10 cellular contexts compared by ENCODE assay signal in the genomic region with DNA sequence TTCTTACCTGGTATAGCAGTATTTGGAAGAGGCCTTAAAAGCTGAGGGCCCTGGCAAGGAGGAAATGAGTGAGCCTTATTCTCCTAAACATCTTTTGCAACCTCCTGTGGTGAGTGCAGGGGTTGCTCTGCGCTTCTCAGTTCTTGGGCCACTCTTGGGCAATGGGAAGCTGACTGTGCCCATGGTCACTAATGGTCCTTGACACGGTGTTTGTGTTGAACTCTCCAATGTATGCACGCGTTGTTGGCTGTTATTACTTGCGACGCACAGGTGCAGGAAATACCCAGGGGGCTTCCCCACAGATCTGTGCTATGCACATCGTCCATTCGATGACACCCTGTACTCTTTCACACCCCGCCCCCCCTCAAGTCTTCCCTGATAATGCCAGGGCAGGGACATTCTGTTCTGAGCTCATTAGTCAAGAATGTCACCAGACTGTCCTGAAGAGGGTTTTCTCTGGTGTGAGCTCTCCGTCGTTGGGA.
DNase-seq lines count a peak whose midpoint lies in the region; ATAC-seq and TF ChIP-seq lines count a peak whose summit lies in the region.
"Had no signal": no experiment of that assay in that cellular context is flagged by ENCODE, and none has a peak within 500 bp of the region (broad histone marks: within the 10 kb centered on the region; RNA-seq: fewer than 3 reads in every experiment).

No MANE protein-coding gene starts in this region.

- DNase-seq in GM13977 (ENCODE audit: low spot score) (peak; percentile 19), kidney tubule cell (ENCODE audit: low spot score) (peak; percentile 77), retina (no peak), immature natural killer cell (no peak), SK-N-SH (no peak), epidermal melanocyte (ENCODE audit: insufficient read length, low spot score) (no peak)
- DNase-seq: NCI-H1105 treated with DMSO at 0.1 percent for 48 hours had no signal

- H3K27me3 ChIP-seq in SK-N-SH (ENCODE audit: insufficient read depth), result no peaks in the 10 kb centered on the region

- H3K36me3 Mint-ChIP-seq in immature natural killer cell, result no peaks in the 10 kb centered on the region

- H3K9me2 ChIP-seq in SK-N-SH, result no peaks in the 10 kb centered on the region

- CTCF ChIA-PET in SK-N-SH (lab: Yijun Ruan, JAX), result no interaction called here

- H3K4me3 Mint-ChIP-seq in immature natural killer cell, result no peak overlapping the region

- no peaks in the 10 kb centered on the region for H3F3A ChIP-seq in SK-N-SH (replicated peaks; ENCODE audit: insufficient read depth)

- H3K9ac ChIP-seq in SK-N-SH, result no peak overlapping the region

- POLR2A ChIA-PET in SK-N-SH (lab: Yijun Ruan, JAX), result no interaction called here

- H3K36me3 ChIP-seq in SK-N-SH (replicated peaks in 1 of 2; ENCODE audit: control insufficient read depth in 1 of 2, insufficient read depth in 2 of 2, low read length in 1 of 2), result no peaks in the 10 kb centered on the region

- H3K9me3 ChIP-seq in SK-N-SH, result no peaks in the 10 kb centered on the region

- no peaks in the 10 kb centered on the region for H4K20me1 ChIP-seq in SK-N-SH (ENCODE audit: insufficient read depth)

- no peaks in the 10 kb centered on the region for H3K4me1 Mint-ChIP-seq in immature natural killer cell

- H3K27ac Mint-ChIP-seq in immature natural killer cell, result no peak overlapping the region

- H3K27ac ChIP-seq in SK-N-SH (ENCODE audit: low read depth in 2 of 2, low read length in 1 of 2), result no peak overlapping the region

- in situ Hi-C loops in GM13977 (cut with MboI; ENCODE audit: low pct_unique_long_range_greater_than_20kb, low sequenced_read_pairs, unreplicated experiment), result no loop called here

- TF ChIP-seq CTCF in GM13977 (IDR thresholded peaks at IDR 0.05; ENCODE audit: extremely low read depth, insufficient read depth, missing control alignments) (peak; percentile 52), SK-N-SH (IDR thresholded peaks at IDR 0.05) (no peak)

- no peak overlapping the region for H3K4me2 ChIP-seq in SK-N-SH

- TF ChIP-seq RAD21 in SK-N-SH (IDR thresholded peaks at IDR 0.05; ENCODE audit: low read length), result no peak

- no peak overlapping the region for H2AFZ ChIP-seq in SK-N-SH (ENCODE audit: low read depth)

- H3K9me3 Mint-ChIP-seq in immature natural killer cell, result peaks cover 0 to 5% (median 0%) of the 10 kb centered on the region in 6 donors

- peaks cover 0 to 8% (median 1%) of the 10 kb centered on the region in 3 donors for H3K27me3 Mint-ChIP-seq in immature natural killer cell (ENCODE audit: low read depth in 3 of 3)

- no peaks in the 10 kb centered on the region for H3K4me1 ChIP-seq in SK-N-SH (ENCODE audit: control insufficient read depth in 1 of 2, insufficient read depth in 2 of 2, low read depth in 1 of 2, low read length in 1 of 2)

- TF ChIP-seq EP300 in SK-N-SH (IDR thresholded peaks at IDR 0.05; ENCODE audit: borderline replicate concordance in 1 of 2, low read depth in 1 of 2, low read length in 1 of 2), result no peak

- ATAC-seq in GM21447 (IDR thresholded peaks at IDR 0.05; ENCODE audit: unreplicated experiment) (peak; percentile 65), HG03439 (IDR thresholded peaks at IDR 0.05; ENCODE audit: unreplicated experiment) (peak; percentile 75)
- ATAC-seq: activated CD4-positive, CD25-positive, alpha-beta regulatory T cell treated with anti-CD3 and anti-CD28 coated beads, Interleukin-2, amount 50 U/mL, for 24 hours had no signal

- WGBS in SK-N-SH (ENCODE audit: low lambda C conversion rate), result 69% methylated on average over 11 of the region's 11 CpGs

- H3K4me3 ChIP-seq in SK-N-SH (ENCODE audit: low read depth in 2 of 2, low read length in 1 of 2), result no peak overlapping the region

- no peaks in the 10 kb centered on the region for H3K79me2 ChIP-seq in SK-N-SH (ENCODE audit: insufficient read depth)

TF ChIP-seq in SK-N-SH, 30 proteins besides CTCF, POLR2A, EP300 and RAD21:
- TF ChIP-seq SMC3 (IDR thresholded peaks at IDR 0.05; ENCODE audit: low read depth, low read length), result no peak
- TF ChIP-seq TEAD4 (IDR thresholded peaks at IDR 0.05; ENCODE audit: borderline replicate concordance, insufficient read depth), result no peak
- no peak for TF ChIP-seq RCOR1 (IDR thresholded peaks at IDR 0.05; ENCODE audit: low read length)
- TF ChIP-seq, protein P1, sequence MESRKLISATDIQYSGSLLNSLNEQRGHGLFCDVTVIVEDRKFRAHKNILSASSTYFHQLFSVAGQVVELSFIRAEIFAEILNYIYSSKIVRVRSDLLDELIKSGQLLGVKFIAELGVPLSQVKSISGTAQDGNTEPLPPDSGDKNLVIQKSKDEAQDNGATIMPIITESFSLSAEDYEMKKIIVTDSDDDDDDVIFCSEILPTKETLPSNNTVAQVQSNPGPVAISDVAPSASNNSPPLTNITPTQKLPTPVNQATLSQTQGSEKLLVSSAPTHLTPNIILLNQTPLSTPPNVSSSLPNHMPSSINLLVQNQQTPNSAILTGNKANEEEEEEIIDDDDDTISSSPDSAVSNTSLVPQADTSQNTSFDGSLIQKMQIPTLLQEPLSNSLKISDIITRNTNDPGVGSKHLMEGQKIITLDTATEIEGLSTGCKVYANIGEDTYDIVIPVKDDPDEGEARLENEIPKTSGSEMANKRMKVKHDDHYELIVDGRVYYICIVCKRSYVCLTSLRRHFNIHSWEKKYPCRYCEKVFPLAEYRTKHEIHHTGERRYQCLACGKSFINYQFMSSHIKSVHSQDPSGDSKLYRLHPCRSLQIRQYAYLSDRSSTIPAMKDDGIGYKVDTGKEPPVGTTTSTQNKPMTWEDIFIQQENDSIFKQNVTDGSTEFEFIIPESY (IDR thresholded peaks at IDR 0.05; ENCODE audit: borderline replicate concordance, low read depth), result no peak
- TF ChIP-seq RFX5 (IDR thresholded peaks at IDR 0.05; ENCODE audit: low read length), result no peak
- TF ChIP-seq SIN3A (IDR thresholded peaks at IDR 0.05; ENCODE audit: borderline replicate concordance, low read depth, low read length), result no peak
- no peak for TF ChIP-seq MEF2A (IDR thresholded peaks at IDR 0.05; ENCODE audit: borderline replicate concordance, low read depth)
- no peak for TF ChIP-seq POLR2AphosphoS5 (IDR thresholded peaks at IDR 0.05; ENCODE audit: low read depth, low read length)
- TF ChIP-seq FOXM1 (IDR thresholded peaks at IDR 0.05; ENCODE audit: low read depth), result no peak
- TF ChIP-seq, protein P2, sequence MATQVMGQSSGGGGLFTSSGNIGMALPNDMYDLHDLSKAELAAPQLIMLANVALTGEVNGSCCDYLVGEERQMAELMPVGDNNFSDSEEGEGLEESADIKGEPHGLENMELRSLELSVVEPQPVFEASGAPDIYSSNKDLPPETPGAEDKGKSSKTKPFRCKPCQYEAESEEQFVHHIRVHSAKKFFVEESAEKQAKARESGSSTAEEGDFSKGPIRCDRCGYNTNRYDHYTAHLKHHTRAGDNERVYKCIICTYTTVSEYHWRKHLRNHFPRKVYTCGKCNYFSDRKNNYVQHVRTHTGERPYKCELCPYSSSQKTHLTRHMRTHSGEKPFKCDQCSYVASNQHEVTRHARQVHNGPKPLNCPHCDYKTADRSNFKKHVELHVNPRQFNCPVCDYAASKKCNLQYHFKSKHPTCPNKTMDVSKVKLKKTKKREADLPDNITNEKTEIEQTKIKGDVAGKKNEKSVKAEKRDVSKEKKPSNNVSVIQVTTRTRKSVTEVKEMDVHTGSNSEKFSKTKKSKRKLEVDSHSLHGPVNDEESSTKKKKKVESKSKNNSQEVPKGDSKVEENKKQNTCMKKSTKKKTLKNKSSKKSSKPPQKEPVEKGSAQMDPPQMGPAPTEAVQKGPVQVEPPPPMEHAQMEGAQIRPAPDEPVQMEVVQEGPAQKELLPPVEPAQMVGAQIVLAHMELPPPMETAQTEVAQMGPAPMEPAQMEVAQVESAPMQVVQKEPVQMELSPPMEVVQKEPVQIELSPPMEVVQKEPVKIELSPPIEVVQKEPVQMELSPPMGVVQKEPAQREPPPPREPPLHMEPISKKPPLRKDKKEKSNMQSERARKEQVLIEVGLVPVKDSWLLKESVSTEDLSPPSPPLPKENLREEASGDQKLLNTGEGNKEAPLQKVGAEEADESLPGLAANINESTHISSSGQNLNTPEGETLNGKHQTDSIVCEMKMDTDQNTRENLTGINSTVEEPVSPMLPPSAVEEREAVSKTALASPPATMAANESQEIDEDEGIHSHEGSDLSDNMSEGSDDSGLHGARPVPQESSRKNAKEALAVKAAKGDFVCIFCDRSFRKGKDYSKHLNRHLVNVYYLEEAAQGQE (IDR thresholded peaks at IDR 0.05; ENCODE audit: low read depth, low read length), result no peak

Comparison
In these comparisons a context has a peak if more than half of its experiments do, and no peak if none do; other contexts are left out.
1. DNase-seq: peak in GM13977 (single experiment) and kidney tubule cell (single experiment); none in retina (single experiment), immature natural killer cell (0 of 3), SK-N-SH (single experiment) and epidermal melanocyte (single experiment).